19 cellular contexts compared by ENCODE assay signal in genomic region chr6:140542858-140543257, GRCh38.
A peak's percentile ranks its signal among the peaks of the same experiment; 100 is the strongest.
DNase-seq lines count a peak whose midpoint lies in the region; ATAC-seq and TF ChIP-seq lines count a peak whose summit lies in the region.
"Had no signal": no experiment of that assay in that cellular context is flagged by ENCODE, and none has a peak within 500 bp of the region (broad histone marks: within the 10 kb centered on the region; RNA-seq: fewer than 3 reads in every experiment).

No MANE protein-coding gene starts in this region.

- BruUV-seq in Panc1 (replicated peaks; lab: Mats Ljungman, UMichigan) = no TSS peak

- H3K36me3 Mint-ChIP-seq in progenitor cell of endocrine pancreas (ENCODE audit: insufficient read depth) (peaks cover 1% of the 10 kb centered on the region), WTC11 (no peaks in the 10 kb centered on the region)
- no peaks in the 10 kb centered on the region for H3K36me3 Mint-ChIP-seq in activated CD4-positive, alpha-beta T cell treated with anti-CD3 and anti-CD28 coated beads, Interleukin-2, amount 10 ng/mL, durations not matched to agents 7 days and 5 days (ENCODE audit: low read depth)
- H3K36me3 Mint-ChIP-seq: naive thymus-derived CD8-positive, alpha-beta T cell had no signal

- CTCF ChIA-PET in Panc1 (lab: Charles Lee) = interaction anchor here (0.6 kb wide), 1 partner anchor 490 kb away, joined by 9 read pairs; no protein-coding TSS in a partner anchor
- CTCF ChIA-PET in activated CD4-positive, alpha-beta T cell treated with anti-CD3 and anti-CD28 coated beads, Interleukin-2, amount 10 ng/mL, durations not matched to agents 7 days and 5 days (lab: Charles Lee) = no interaction called here
- CTCF ChIA-PET in RWPE1 (lab: Yijun Ruan, JAX) = no interaction called here
- CTCF ChIA-PET in WTC11 (lab: Charles Lee) = interaction anchor here (0.6 kb wide), 1 partner anchor 1574 kb away, joined by 3 read pairs; no protein-coding TSS in a partner anchor

- intact Hi-C loops in Panc1 (cut with micrococcal nuclease; ENCODE audit: unreplicated experiment) = no loop called here

- no peak overlapping the region for H3K4me3 ChIP-seq in Panc1 (ENCODE audit: low read depth in 2 of 2, low read length in 2 of 2)

- ATAC-seq in GM18519 (IDR thresholded peaks at IDR 0.05; ENCODE audit: low FRiP score, unreplicated experiment) (peak; percentile 45), HG03520 (IDR thresholded peaks at IDR 0.05; ENCODE audit: unreplicated experiment) (peak; percentile 40), Panc1 (no peak), WTC11 (no peak)
- ATAC-seq: effector memory CD8-positive, alpha-beta T cell; HepG2; naive thymus-derived CD8-positive, alpha-beta T cell had no signal

- peaks cover 17% of the 10 kb centered on the region for H3K4me1 Mint-ChIP-seq in progenitor cell of endocrine pancreas (ENCODE audit: low read depth)
- no peaks in the 10 kb centered on the region for H3K4me1 Mint-ChIP-seq in activated CD4-positive, alpha-beta T cell treated with anti-CD3 and anti-CD28 coated beads, Interleukin-2, amount 10 ng/mL, durations not matched to agents 7 days and 5 days
- H3K4me1 Mint-ChIP-seq in WTC11 = peaks cover 13% of the 10 kb centered on the region
- H3K4me1 Mint-ChIP-seq: naive thymus-derived CD8-positive, alpha-beta T cell had no signal

- no peaks in the 10 kb centered on the region for H3K9me3 ChIP-seq in Panc1 (ENCODE audit: control insufficient read depth, insufficient read depth, low read depth, low read length)

- no peak for TF ChIP-seq CTCF in Panc1 (IDR thresholded peaks at IDR 0.05)
- TF ChIP-seq CTCF in progenitor cell of endocrine pancreas (IDR thresholded peaks at IDR 0.05; ENCODE audit: unreplicated experiment) = no peak
- TF ChIP-seq CTCF in RWPE1 (conservative IDR thresholded peaks at IDR 0.05; ENCODE audit: low read depth) = no peak
- no peak for TF ChIP-seq CTCF in WTC11 (IDR thresholded peaks at IDR 0.05)

- no peaks in the 10 kb centered on the region for H3K27me3 ChIP-seq in Panc1 (ENCODE audit: control insufficient read depth, insufficient read depth, low read length)

- POLR2A ChIA-PET in Panc1 (lab: Charles Lee) (no interaction called here), RWPE1 (lab: Yijun Ruan, JAX; ENCODE audit: low non-redundant PET) (no interaction called here), WTC11 (lab: Charles Lee) (no interaction called here)
- POLR2A ChIA-PET in activated CD4-positive, alpha-beta T cell treated with anti-CD3 and anti-CD28 coated beads, Interleukin-2, amount 10 ng/mL, durations not matched to agents 7 days and 5 days (lab: Charles Lee) = no interaction called here

- DNase-seq in Panc1 (ENCODE audit: low read depth, low spot score) = no peak
- DNase-seq in progenitor cell of endocrine pancreas (ENCODE audit: low spot score, unreplicated experiment) = no peak
- no peak for DNase-seq in activated CD4-positive, alpha-beta T cell treated with anti-CD3 and anti-CD28 coated beads, Interleukin-2, amount 10 ng/mL, durations not matched to agents 7 days and 5 days
- DNase-seq in RWPE1 (ENCODE audit: low spot score) = no peak
- DNase-seq in WTC11 (ENCODE audit: low spot score) = no peak
- DNase-seq: activated CD4-positive, CD25-positive, alpha-beta regulatory T cell; activated CD8-positive, alpha-beta memory T cell treated with anti-CD3 and anti-CD28 coated beads for 24 hours; cerebellar nuclear complex; DMS 273 treated with DMSO at 0.1 percent for 48 hours; effector memory CD8-positive, alpha-beta T cell; head of caudate nucleus; MM.1S; naive thymus-derived CD8-positive, alpha-beta T cell; Right ventricle myocardium superior; stimulated activated CD4-positive, alpha-beta T cell treated with anti-CD3 and anti-CD28 coated beads, Interleukin-12 subunit alpha, Interleukin-12 subunit beta, amount 100 ng/mL, for 4 hours; stimulated activated naive CD4-positive, alpha-beta T cell had no signal

- H3K4me3 Mint-ChIP-seq in progenitor cell of endocrine pancreas (ENCODE audit: low read depth) (no peak overlapping the region), WTC11 (no peak overlapping the region)
- no peak overlapping the region for H3K4me3 Mint-ChIP-seq in activated CD4-positive, alpha-beta T cell treated with anti-CD3 and anti-CD28 coated beads, Interleukin-2, amount 10 ng/mL, durations not matched to agents 7 days and 5 days
- H3K4me3 Mint-ChIP-seq: effector memory CD8-positive, alpha-beta T cell; naive thymus-derived CD8-positive, alpha-beta T cell had no signal

- H3K27ac ChIP-seq in Panc1 (ENCODE audit: low read length) (peak overlapping the region; percentile 61; the same call in 1 of the 2 replicates), RWPE1 (no peak overlapping the region)

- H3K9me3 Mint-ChIP-seq in progenitor cell of endocrine pancreas (ENCODE audit: low read depth) (peaks cover 7% of the 10 kb centered on the region), WTC11 (0 out of 2 replicates have a peak, but pooled peaks cover 6% of the 10 kb centered on the region)
- no peaks in the 10 kb centered on the region for H3K9me3 Mint-ChIP-seq in activated CD4-positive, alpha-beta T cell treated with anti-CD3 and anti-CD28 coated beads, Interleukin-2, amount 10 ng/mL, durations not matched to agents 7 days and 5 days
- H3K9me3 Mint-ChIP-seq: effector memory CD8-positive, alpha-beta T cell; naive thymus-derived CD8-positive, alpha-beta T cell had no signal

- peaks cover 15% of the 10 kb centered on the region; the same call in 1 of the 2 replicates for H3K4me1 ChIP-seq in Panc1 (ENCODE audit: control insufficient read depth, insufficient read depth, low read length)

- no peaks in the 10 kb centered on the region for H3K36me3 ChIP-seq in Panc1 (ENCODE audit: control insufficient read depth, insufficient read depth, low read length)

- in situ Hi-C loops in Panc1 (cut with HindIII; ENCODE audit: low pct_unique_long_range_greater_than_20kb, low sequenced_read_pairs) = no loop called here

- H3K27me3 Mint-ChIP-seq in progenitor cell of endocrine pancreas (peaks cover 3% of the 10 kb centered on the region), WTC11 (ENCODE audit: low read depth) (no peaks in the 10 kb centered on the region)
- H3K27me3 Mint-ChIP-seq in activated CD4-positive, alpha-beta T cell treated with anti-CD3 and anti-CD28 coated beads, Interleukin-2, amount 10 ng/mL, durations not matched to agents 7 days and 5 days = no peaks in the 10 kb centered on the region
- H3K27me3 Mint-ChIP-seq: effector memory CD8-positive, alpha-beta T cell; naive thymus-derived CD8-positive, alpha-beta T cell had no signal

- H3K27ac Mint-ChIP-seq in progenitor cell of endocrine pancreas (peak overlapping the region; percentile 47), WTC11 (no peak overlapping the region)
- no peak overlapping the region for H3K27ac Mint-ChIP-seq in activated CD4-positive, alpha-beta T cell treated with anti-CD3 and anti-CD28 coated beads, Interleukin-2, amount 10 ng/mL, durations not matched to agents 7 days and 5 days
- H3K27ac Mint-ChIP-seq: effector memory CD8-positive, alpha-beta T cell; naive thymus-derived CD8-positive, alpha-beta T cell had no signal

TF ChIP-seq in WTC11, 78 proteins besides CTCF, POLR2A, EP300 and RAD21:
- no peak for TF ChIP-seq ZNF263 (CRISPR knock-in tag; IDR thresholded peaks at IDR 0.05; ENCODE audit: low read depth)

Comparison
In these comparisons a context has a peak if more than half of its experiments do, and no peak if none do; other contexts are left out.
1. ATAC-seq: peak in GM18519 (single experiment) and HG03520 (single experiment); none in Panc1 (single experiment) and WTC11 (single experiment).
2. CTCF ChIA-PET loops: an anchor here in Panc1 (0.6 kb wide) and WTC11 (0.6 kb wide); none called in activated CD4-positive, alpha-beta T cell treated with anti-CD3 and anti-CD28 coated beads, Interleukin-2, amount 10 ng/mL, durations not matched to agents 7 days and 5 days and RWPE1.